ENCODE assay signal across 22 cellular contexts in the genomic region with DNA sequence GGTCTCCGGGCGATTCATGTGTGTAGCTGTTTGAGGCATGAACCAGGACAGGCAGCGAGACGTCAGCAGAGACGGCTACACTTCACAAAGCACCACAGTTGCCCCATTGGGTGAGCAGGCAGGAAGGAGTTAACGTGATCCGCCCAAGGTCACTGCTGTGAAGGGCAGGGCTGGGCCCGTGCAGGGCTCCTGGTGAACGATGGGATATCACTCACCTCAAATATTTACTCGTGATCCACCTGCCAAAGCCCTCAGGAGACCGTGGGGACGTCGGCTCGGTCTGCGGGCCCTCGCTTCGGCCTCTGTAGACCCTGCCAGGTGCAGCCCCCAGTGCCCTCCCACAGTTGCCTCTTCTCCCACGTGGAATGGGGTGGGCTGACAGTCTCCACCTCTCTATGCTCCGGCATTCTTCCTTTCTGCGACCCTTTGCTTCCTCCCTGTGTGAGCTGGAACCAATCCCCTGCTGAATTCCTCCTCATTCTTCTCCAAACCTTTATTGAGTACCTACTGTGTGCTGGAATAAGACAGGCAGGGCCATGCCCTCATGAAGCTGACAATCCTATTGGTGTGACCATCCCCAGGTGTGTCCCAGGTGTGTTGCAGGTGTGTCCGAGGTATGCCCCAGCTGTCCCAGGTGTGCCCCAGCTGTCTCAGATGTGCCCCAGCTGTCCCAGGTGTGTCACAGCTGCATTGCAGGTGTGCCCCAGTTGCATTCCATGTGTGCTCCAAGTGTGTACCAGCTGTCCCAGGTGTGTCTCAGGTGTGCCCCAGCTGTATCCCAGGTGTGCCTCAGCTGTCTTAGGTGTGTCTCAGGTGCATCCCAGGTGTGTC. TPM values are rescaled to one million over a fixed set of nuclear protein-coding genes. Genes with fewer than 3 reads are reported as not detected.
DNase-seq lines count a peak whose midpoint lies in the region; ATAC-seq and TF ChIP-seq lines count a peak whose summit lies in the region.
"Had no signal": no experiment of that assay in that cellular context is flagged by ENCODE, and none has a peak within 500 bp of the region (broad histone marks: within the 10 kb centered on the region; RNA-seq: fewer than 3 reads in every experiment).

No MANE protein-coding gene starts in this region.

- no peaks in the 10 kb centered on the region for H3F3A ChIP-seq in GM23338 (replicated peaks; ENCODE audit: low read depth)

- H3K4me1 Mint-ChIP-seq in GM23338, result peaks cover 5% of the 10 kb centered on the region; the same call in 2 of the 3 replicates
- H3K4me1 Mint-ChIP-seq: CD4-positive, CD25-positive, alpha-beta regulatory T cell had no signal

- no peak overlapping the region for H3K4me3 ChIP-seq in GM23338
- H3K4me3 ChIP-seq in dorsolateral prefrontal cortex, result no peak overlapping the region
- H3K4me3 ChIP-seq in osteoblast (ENCODE audit: insufficient read depth, low read length), result no peak overlapping the region

- no peaks in the 10 kb centered on the region for H3K27me3 ChIP-seq in GM23338 (ENCODE audit: insufficient read depth)
- H3K27me3 ChIP-seq in dorsolateral prefrontal cortex, result no peaks in the 10 kb centered on the region
- H3K27me3 ChIP-seq in osteoblast (ENCODE audit: insufficient read depth, low read length), result peaks cover 24% of the 10 kb centered on the region

- no peak overlapping the region for H3K27ac ChIP-seq in GM23338 (ENCODE audit: low read depth)
- no peak overlapping the region for H3K27ac ChIP-seq in dorsolateral prefrontal cortex
- H3K27ac ChIP-seq in osteoblast (ENCODE audit: low read depth, low read length), result no peak overlapping the region
- H3K27ac ChIP-seq: neutrophil had no signal

- DNase-seq in NCI-H748 (lab: John Stamatoyannopoulos, UW; ENCODE audit: unreplicated experiment), result peak; percentile 19
- DNase-seq in NCI-H748 treated with DMSO at 0.1 percent for 48 hours (lab: John Stamatoyannopoulos, UW), result no peak
- no peak for DNase-seq in GM23338 (ENCODE audit: low spot score)
- DNase-seq in dorsolateral prefrontal cortex, result peak in 6 of 10 donors; percentile 9 to 32 (median 18)
- DNase-seq in osteoblast (ENCODE audit: insufficient read length, low spot score, missing footprints), result peak; percentile 82
- DNase-seq in hepatic stellate cell (ENCODE audit: low spot score), result no peak
- DNase-seq in globus pallidus (ENCODE audit: low spot score), result no peak
- no peak for DNase-seq in NCI-H524 (lab: John Stamatoyannopoulos, UW)
- DNase-seq: 8988T; activated CD4-positive, alpha-beta T cell treated with anti-CD3 and anti-CD28 coated beads, Interleukin-2, amount 50 U/mL, for 48 hours; activated gamma-delta T cell treated with Interleukin-2 at 50 U/mL for 16 hours; CD4-positive, CD25-positive, alpha-beta regulatory T cell; effector CD8-positive, alpha-beta T cell; mammary epithelial cell; NCI-H2029; NCI-H526 treated with DMSO at 0.1 percent for 48 hours; small intestine had no signal

- TF ChIP-seq CTCF in GM23338 (conservative IDR thresholded peaks at IDR 0.05; ENCODE audit: low read depth in 2 of 2) (no peak), dorsolateral prefrontal cortex (IDR thresholded peaks at IDR 0.05 in 54 of 56, conservative IDR thresholded peaks at IDR 0.05 in 2 of 56; ENCODE audit: low read depth in 1 of 56, partially characterized antibody in 56 of 56) (no peak), osteoblast (IDR thresholded peaks at IDR 0.05; ENCODE audit: extremely low read depth, low read depth, low read length) (no peak)

- H3K4me2 ChIP-seq in GM23338 (no peak overlapping the region), osteoblast (ENCODE audit: insufficient read depth, low read length) (no peak overlapping the region)

- no peaks in the 10 kb centered on the region; the same call in 2 of the 3 replicates for H3K9me3 Mint-ChIP-seq in GM23338

- H3K4me3 Mint-ChIP-seq in GM23338, result no peak overlapping the region
- H3K4me3 Mint-ChIP-seq: CD4-positive, CD25-positive, alpha-beta regulatory T cell had no signal

- H3K27ac Mint-ChIP-seq in GM23338, result no peak overlapping the region
- H3K27ac Mint-ChIP-seq: CD4-positive, CD25-positive, alpha-beta regulatory T cell had no signal

- H4K20me1 ChIP-seq in GM23338 (replicated peaks; ENCODE audit: insufficient read depth) (no peaks in the 10 kb centered on the region), osteoblast (ENCODE audit: insufficient read depth, low read length) (no peaks in the 10 kb centered on the region)

- intact Hi-C loops in dorsolateral prefrontal cortex (cut with DNase I), result no loop called here

- H3K9me2 ChIP-seq in GM23338 (ENCODE audit: insufficient read depth), result no peaks in the 10 kb centered on the region

- H3K4me1 ChIP-seq in GM23338 (ENCODE audit: insufficient read depth) (no peaks in the 10 kb centered on the region), osteoblast (ENCODE audit: insufficient read depth, low read length) (no peaks in the 10 kb centered on the region)

- peaks cover 4% of the 10 kb centered on the region for H3K27me3 Mint-ChIP-seq in GM23338 (ENCODE audit: insufficient read depth, low read depth, poor library complexity)

- H3K9me3 ChIP-seq in osteoblast (ENCODE audit: low read depth, low read length), result no peaks in the 10 kb centered on the region
- H3K9me3 ChIP-seq: neutrophil had no signal

- H3K79me2 ChIP-seq in GM23338 (replicated peaks; ENCODE audit: insufficient read depth) (no peaks in the 10 kb centered on the region), osteoblast (ENCODE audit: insufficient read depth, low read length) (no peaks in the 10 kb centered on the region)

- H3K36me3 ChIP-seq in GM23338 (ENCODE audit: insufficient read depth) (no peaks in the 10 kb centered on the region), osteoblast (ENCODE audit: insufficient read depth, low read length) (no peaks in the 10 kb centered on the region)
- H3K36me3 ChIP-seq: neutrophil had no signal

- no peak for ATAC-seq in GM23338

- H2AFZ ChIP-seq in GM23338 (peak overlapping the region; percentile 43; the same call in 1 of the 2 replicates), osteoblast (ENCODE audit: low read length) (no peak overlapping the region)

- no peaks in the 10 kb centered on the region for H3K36me3 Mint-ChIP-seq in GM23338 (ENCODE audit: low read depth)
- H3K36me3 Mint-ChIP-seq: CD4-positive, CD25-positive, alpha-beta regulatory T cell had no signal

TF ChIP-seq in GM23338, 12 proteins besides CTCF, POLR2A, EP300 and RAD21 (continues in another document):
- no peak for TF ChIP-seq STAT1 (IDR thresholded peaks at IDR 0.05; ENCODE audit: unreplicated experiment)
- TF ChIP-seq JUNB (IDR thresholded peaks at IDR 0.05; ENCODE audit: unreplicated experiment), result no peak
- TF ChIP-seq NANOG (IDR thresholded peaks at IDR 0.05; ENCODE audit: borderline replicate concordance), result no peak
- TF ChIP-seq CREB1 (CRISPR knock-in tag; IDR thresholded peaks at IDR 0.05; ENCODE audit: low read depth), result no peak
- TF ChIP-seq EZH2phosphoT487 (IDR thresholded peaks at IDR 0.05; ENCODE audit: unreplicated experiment), result no peak
- TF ChIP-seq, protein P1, sequence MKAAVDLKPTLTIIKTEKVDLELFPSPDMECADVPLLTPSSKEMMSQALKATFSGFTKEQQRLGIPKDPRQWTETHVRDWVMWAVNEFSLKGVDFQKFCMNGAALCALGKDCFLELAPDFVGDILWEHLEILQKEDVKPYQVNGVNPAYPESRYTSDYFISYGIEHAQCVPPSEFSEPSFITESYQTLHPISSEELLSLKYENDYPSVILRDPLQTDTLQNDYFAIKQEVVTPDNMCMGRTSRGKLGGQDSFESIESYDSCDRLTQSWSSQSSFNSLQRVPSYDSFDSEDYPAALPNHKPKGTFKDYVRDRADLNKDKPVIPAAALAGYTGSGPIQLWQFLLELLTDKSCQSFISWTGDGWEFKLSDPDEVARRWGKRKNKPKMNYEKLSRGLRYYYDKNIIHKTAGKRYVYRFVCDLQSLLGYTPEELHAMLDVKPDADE (IDR thresholded peaks at IDR 0.05), result no peak

RNA-seq across cellular contexts. Expression of a gene that starts 2.1 kb away (rescaled TPM):
- total RNA-seq in GM23338 (2014; rRNA removed; shearing (Covaris generic)), result 0.27 TPM in 1 of 2 replicates, not detected in the other
- not detected in 2 replicates for polyA plus RNA-seq in GM23338 (2016; fragmentation: Nextera tagmentation; extraction: Ambion mirVana)
- total RNA-seq in dorsolateral prefrontal cortex, result 1 to 10 TPM in 10 of 120 experiments, under 1 TPM in 87, not detected in 23; 0.12 to 2.2 (median 0.44) TPM
- not detected in 2 replicates for total RNA-seq in osteoblast
- total RNA-seq: bronchial epithelial cell; CD4-positive, CD25-positive, alpha-beta regulatory T cell; H4; HT1080; M059J had no signal
- polyA plus RNA-seq: CD4-positive, CD25-positive, alpha-beta regulatory T cell; mammary epithelial cell had no signal

RNA-seq across cellular contexts. Expression of a gene that starts 7.0 kb away (rescaled TPM):
- total RNA-seq in GM23338 (2014; rRNA removed; shearing (Covaris generic)), result not detected in 2 replicates
- polyA plus RNA-seq in GM23338 (2016; fragmentation: Nextera tagmentation; extraction: Ambion mirVana), result not detected in 2 replicates
- total RNA-seq in dorsolateral prefrontal cortex, result not detected
- not detected in 2 replicates for total RNA-seq in osteoblast
- total RNA-seq: bronchial epithelial cell; CD4-positive, CD25-positive, alpha-beta regulatory T cell; H4; HT1080; M059J; mammary epithelial cell had no signal
- polyA plus RNA-seq: CD4-positive, CD25-positive, alpha-beta regulatory T cell; mammary epithelial cell had no signal

Comparison
In these comparisons a context has a peak if more than half of its experiments do, and no peak if none do; other contexts are left out.
1. DNase-seq: peak in NCI-H748 (single experiment), dorsolateral prefrontal cortex (6 of 10) and osteoblast (single experiment); none in NCI-H748 treated with DMSO at 0.1 percent for 48 hours (single experiment), GM23338 (single experiment), hepatic stellate cell (single experiment), globus pallidus (single experiment) and NCI-H524 (0 of 2).